Comparison of ENCODE assay signal across 8 cellular contexts in the genomic region with DNA sequence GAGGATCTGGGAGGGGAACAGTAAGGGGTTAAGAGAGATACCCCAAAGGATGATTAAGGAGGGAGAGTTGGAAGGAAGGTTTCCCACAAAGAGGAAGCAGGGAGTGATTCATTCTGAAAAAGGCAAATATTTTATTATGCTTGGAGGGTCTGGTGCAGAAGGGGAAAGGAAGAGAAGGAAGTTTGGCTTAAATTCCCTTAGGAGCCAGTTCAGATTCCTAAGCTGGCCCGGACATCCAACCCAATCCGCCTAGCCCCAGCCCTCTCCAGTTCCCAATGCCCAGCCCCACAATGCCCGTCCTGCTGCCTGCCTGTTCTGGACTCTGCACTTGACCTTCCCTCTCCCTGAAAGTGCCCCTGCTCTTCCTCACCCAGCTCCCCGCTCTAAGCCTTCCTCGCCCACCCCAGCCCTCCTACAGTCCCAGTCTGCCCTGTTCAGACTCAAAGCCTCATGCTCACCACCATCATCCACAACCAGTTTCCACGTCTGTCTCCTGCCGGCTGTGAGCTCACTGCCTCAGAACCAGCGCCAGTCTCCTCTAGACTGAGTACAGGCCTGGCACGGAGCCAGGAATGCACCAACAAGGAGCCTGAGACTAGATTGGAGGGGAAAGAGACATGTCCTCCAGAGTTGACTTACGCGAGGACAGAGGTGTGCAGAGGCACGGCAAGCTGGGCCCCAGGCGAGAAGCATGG. TPM values are rescaled to one million over a fixed set of nuclear protein-coding genes. Genes with fewer than 3 reads are reported as not detected.
DNase-seq lines count a peak whose midpoint lies in the region; ATAC-seq and TF ChIP-seq lines count a peak whose summit lies in the region.

No MANE protein-coding gene starts in this region.

- no peak for TF ChIP-seq CTCF in AG10803 (conservative IDR thresholded peaks at IDR 0.05; ENCODE audit: low read length)
- TF ChIP-seq CTCF in endodermal cell (conservative IDR thresholded peaks at IDR 0.05), result no peak
- TF ChIP-seq CTCF in natural killer cell (IDR thresholded peaks at IDR 0.05), result no peak

- DNase-seq in AG10803 (ENCODE audit: low read depth) (peak; percentile 67), NCI-H2029 treated with DMSO at 0.1 percent for 48 hours (lab: John Stamatoyannopoulos, UW) (peak; percentile 61), endodermal cell (no peak), natural killer cell (no peak)
- DNase-seq in stimulated activated naive CD8-positive, alpha-beta T cell treated with anti-CD3 and anti-CD28 coated beads, Interleukin-15, Interleukin-2, amounts not matched to agents 100 U/mL and 50 U/mL, for 24 hours, result no peak

- peak overlapping the region; percentile 26 for H3K27ac Mint-ChIP-seq in endodermal cell
- H3K27ac Mint-ChIP-seq in natural killer cell, result peak overlapping the region; percentile 63 to 99

- H3K4me3 Mint-ChIP-seq in endodermal cell, result no peak overlapping the region
- H3K4me3 Mint-ChIP-seq in natural killer cell, result no peak overlapping the region

- no peaks in the 10 kb centered on the region for H3K27me3 ChIP-seq in endodermal cell (ENCODE audit: control insufficient read depth, insufficient read depth, low read length, poor library complexity, severe bottlenecking)

- ATAC-seq in natural killer cell, result no peak
- no peak for ATAC-seq in stimulated activated naive CD8-positive, alpha-beta T cell treated with anti-CD3 and anti-CD28 coated beads, Interleukin-15, Interleukin-2, amounts not matched to agents 100 U/mL and 50 U/mL, for 24 hours
- ATAC-seq in HG03460 (IDR thresholded peaks at IDR 0.05; ENCODE audit: unreplicated experiment), result no peak
- ATAC-seq in HG02981 (IDR thresholded peaks at IDR 0.05; ENCODE audit: unreplicated experiment), result no peak
- no peak for ATAC-seq in HG03095 (IDR thresholded peaks at IDR 0.05; ENCODE audit: unreplicated experiment)

- peaks cover 23% of the 10 kb centered on the region for H3K36me3 ChIP-seq in endodermal cell (ENCODE audit: control insufficient read depth, insufficient read depth, low read length)

- peaks cover 11% of the 10 kb centered on the region for H3K4me1 ChIP-seq in endodermal cell (ENCODE audit: control insufficient read depth, insufficient read depth, low read length)

- H3K27me3 Mint-ChIP-seq in endodermal cell (ENCODE audit: insufficient read depth) (peaks cover 69% of the 10 kb centered on the region), natural killer cell (ENCODE audit: low read depth in 2 of 2) (no peaks in the 10 kb centered on the region)

- intact Hi-C loops in natural killer cell (cut with micrococcal nuclease), result no loop called here

- 90 to 94% methylated on average over 5 to 13 of the region's 13 CpGs for WGBS in endodermal cell (ENCODE audit: insufficient coverage in 1 of 2, insufficient read length in 1 of 2), 2 experiments

- H3K9me3 ChIP-seq in endodermal cell (ENCODE audit: control insufficient read depth, low read length), result no peaks in the 10 kb centered on the region

- H3K27ac ChIP-seq in endodermal cell (ENCODE audit: low read depth, low read length), result no peak overlapping the region

- no peak overlapping the region for H3K4me3 ChIP-seq in AG10803 (ENCODE audit: low read length)
- H3K4me3 ChIP-seq in endodermal cell (ENCODE audit: low read length), result no peak overlapping the region

- H3K9me3 Mint-ChIP-seq in endodermal cell, result peaks cover 4% of the 10 kb centered on the region
- H3K9me3 Mint-ChIP-seq in natural killer cell, result no peaks in the 10 kb centered on the region

- H3K4me1 Mint-ChIP-seq in endodermal cell (peaks cover 31% of the 10 kb centered on the region), natural killer cell (peaks cover 62 to 77% of the 10 kb centered on the region in 2 donors)

- no peak overlapping the region for H3K9ac ChIP-seq in endodermal cell (ENCODE audit: extremely low read depth, low read length, poor library complexity, severe bottlenecking)

- H3K36me3 Mint-ChIP-seq in endodermal cell (ENCODE audit: low read depth), result peaks cover 37% of the 10 kb centered on the region
- no peaks in the 10 kb centered on the region for H3K36me3 Mint-ChIP-seq in natural killer cell

RNA-seq across cellular contexts. Expression of a gene that starts 18.9 kb away (rescaled TPM):
- 10 to 100 TPM; 49.2 to 49.7 TPM for total RNA-seq in endodermal cell
- polyA plus RNA-seq in endodermal cell (2013, experiment 1 of 2), result 71.5 TPM
- polyA plus RNA-seq in endodermal cell (2013, experiment 2 of 2), result 75.9 TPM
- 100 to 1,000 TPM; 228 to 275 (median 236) TPM for total RNA-seq in natural killer cell

Comparison
In these comparisons a context has a peak if more than half of its experiments do, and no peak if none do; other contexts are left out.
1. DNase-seq: peak in AG10803 (single experiment) and NCI-H2029 treated with DMSO at 0.1 percent for 48 hours (single experiment); none in endodermal cell (single experiment), natural killer cell (single experiment) and stimulated activated naive CD8-positive, alpha-beta T cell treated with anti-CD3 and anti-CD28 coated beads, Interleukin-15, Interleukin-2, amounts not matched to agents 100 U/mL and 50 U/mL, for 24 hours (single experiment).
2. RNA of a gene that starts 18.9 kb away (total RNA-seq): 228 to 275 TPM in natural killer cell; 49.2 to 49.7 TPM in endodermal cell; every median in the first group is over 4 times any median in the second.